Comparison of ENCODE assay signal across 13 cellular contexts in the genomic region with DNA sequence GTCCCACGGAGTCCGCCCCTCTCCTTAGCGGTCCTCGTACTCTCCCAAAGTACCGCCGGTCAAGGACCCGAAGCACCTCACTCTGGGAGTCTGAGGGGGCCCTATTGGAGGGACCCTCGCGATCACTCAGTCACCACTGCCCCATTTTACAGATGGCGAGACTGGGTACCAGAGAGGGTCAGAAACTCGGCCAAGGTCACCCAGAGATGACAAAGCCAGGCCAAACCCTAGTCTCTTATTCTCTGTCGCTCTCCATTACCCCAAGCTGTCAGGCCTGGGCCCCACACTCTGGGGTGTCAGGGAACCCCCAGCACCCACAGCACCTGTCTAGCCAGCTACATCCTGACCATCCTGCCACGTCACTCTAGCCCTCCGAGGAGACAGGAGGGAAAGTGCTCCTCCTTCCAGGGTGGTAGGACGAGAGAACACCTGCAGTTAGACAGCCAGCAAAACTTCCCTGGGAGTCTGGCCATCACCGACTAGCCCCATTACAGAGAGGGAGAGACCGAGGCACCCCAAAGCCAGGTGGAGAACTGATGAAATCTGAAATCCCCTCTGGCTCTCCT. TPM values are rescaled to one million over a fixed set of nuclear protein-coding genes. Genes with fewer than 3 reads are reported as not detected.
A peak's percentile ranks its signal among the peaks of the same experiment; 100 is the strongest.
DNase-seq lines count a peak whose midpoint lies in the region; ATAC-seq and TF ChIP-seq lines count a peak whose summit lies in the region.
"Had no signal": no experiment of that assay in that cellular context is flagged by ENCODE, and none has a peak within 500 bp of the region (broad histone marks: within the 10 kb centered on the region; RNA-seq: fewer than 3 reads in every experiment).

No MANE protein-coding gene starts in this region.

- H4K20me1 ChIP-seq in hepatocyte (ENCODE audit: insufficient read depth, poor library complexity, severe bottlenecking), result no peaks in the 10 kb centered on the region

- WGBS in hepatocyte (ENCODE audit: low lambda C conversion rate, missing lambda C conversion rate), result 51% methylated on average over 14 of the region's 17 CpGs

- H3K9me3 Mint-ChIP-seq in activated naive CD4-positive, alpha-beta T cell treated with anti-CD3 and anti-CD28 coated beads, Interleukin-2, amount 10 ng/mL, durations not matched to agents 7 days and 5 days, result no peaks in the 10 kb centered on the region
- H3K9me3 Mint-ChIP-seq in WTC11, result no peaks in the 10 kb centered on the region
- H3K9me3 Mint-ChIP-seq in stimulated activated effector memory CD8-positive, alpha-beta T cell treated with anti-CD3 and anti-CD28 coated beads, Interleukin-12 subunit alpha, Interleukin-12 subunit beta, amount 100 ng/mL, for 72 hours, result no peaks in the 10 kb centered on the region

- no peaks in the 10 kb centered on the region for H3K79me2 ChIP-seq in hepatocyte

- no peaks in the 10 kb centered on the region for H3K4me1 ChIP-seq in hepatocyte (ENCODE audit: insufficient read depth)

- no peaks in the 10 kb centered on the region for H3K9me3 ChIP-seq in hepatocyte (ENCODE audit: low read depth)

- no peak; the same call in none of the 2 replicates for ATAC-seq in WTC11
- ATAC-seq in stimulated activated effector memory CD8-positive, alpha-beta T cell treated with anti-CD3 and anti-CD28 coated beads, Interleukin-12 subunit alpha, Interleukin-12 subunit beta, amount 100 ng/mL, for 72 hours, result no peak
- no peak for ATAC-seq in HG03565 (IDR thresholded peaks at IDR 0.05; ENCODE audit: unreplicated experiment)
- no peak for ATAC-seq in GM19455 (IDR thresholded peaks at IDR 0.05; ENCODE audit: unreplicated experiment)
- ATAC-seq: Panc1 had no signal

- H3K36me3 Mint-ChIP-seq in activated naive CD4-positive, alpha-beta T cell treated with anti-CD3 and anti-CD28 coated beads, Interleukin-2, amount 10 ng/mL, durations not matched to agents 7 days and 5 days, result no peaks in the 10 kb centered on the region
- no peaks in the 10 kb centered on the region for H3K36me3 Mint-ChIP-seq in WTC11
- no peaks in the 10 kb centered on the region for H3K36me3 Mint-ChIP-seq in stimulated activated effector memory CD8-positive, alpha-beta T cell treated with anti-CD3 and anti-CD28 coated beads, Interleukin-12 subunit alpha, Interleukin-12 subunit beta, amount 100 ng/mL, for 72 hours

- CTCF ChIA-PET in activated naive CD4-positive, alpha-beta T cell treated with anti-CD3 and anti-CD28 coated beads, Interleukin-2, amount 10 ng/mL, durations not matched to agents 7 days and 5 days (lab: Charles Lee), result no interaction called here
- CTCF ChIA-PET in WTC11 (lab: Charles Lee), result interaction anchor here (0.6 kb wide), 1 partner anchor 40 kb away, joined by 3 read pairs; no protein-coding TSS in a partner anchor

- peak overlapping the region; percentile 26 for H3K27ac Mint-ChIP-seq in activated naive CD4-positive, alpha-beta T cell treated with anti-CD3 and anti-CD28 coated beads, Interleukin-2, amount 10 ng/mL, durations not matched to agents 7 days and 5 days
- no peak overlapping the region for H3K27ac Mint-ChIP-seq in WTC11
- no peak overlapping the region for H3K27ac Mint-ChIP-seq in stimulated activated effector memory CD8-positive, alpha-beta T cell treated with anti-CD3 and anti-CD28 coated beads, Interleukin-12 subunit alpha, Interleukin-12 subunit beta, amount 100 ng/mL, for 72 hours

- peak overlapping the region; percentile 99 for H3K4me2 ChIP-seq in hepatocyte

- DNase-seq in activated naive CD4-positive, alpha-beta T cell treated with anti-CD3 and anti-CD28 coated beads, Interleukin-2, amount 10 ng/mL, durations not matched to agents 7 days and 5 days, result no peak
- no peak for DNase-seq in activated naive CD4-positive, alpha-beta T cell treated with Interleukin-2 at 50 U/mL for 16 hours
- no peak for DNase-seq in WTC11 (ENCODE audit: low spot score)
- DNase-seq in hepatocyte (ENCODE audit: low spot score), result no peak
- no peak for DNase-seq in stimulated activated effector memory CD8-positive, alpha-beta T cell treated with anti-CD3 and anti-CD28 coated beads, Interleukin-12 subunit alpha, Interleukin-12 subunit beta, amount 100 ng/mL, for 72 hours (ENCODE audit: low spot score in 2 of 2)
- DNase-seq in NCI-H2227 (lab: John Stamatoyannopoulos, UW; ENCODE audit: unreplicated experiment), result no peak

- H3K4me1 Mint-ChIP-seq in activated naive CD4-positive, alpha-beta T cell treated with anti-CD3 and anti-CD28 coated beads, Interleukin-2, amount 10 ng/mL, durations not matched to agents 7 days and 5 days, result peaks cover 16% of the 10 kb centered on the region
- peaks cover 22% of the 10 kb centered on the region for H3K4me1 Mint-ChIP-seq in WTC11
- H3K4me1 Mint-ChIP-seq in stimulated activated effector memory CD8-positive, alpha-beta T cell treated with anti-CD3 and anti-CD28 coated beads, Interleukin-12 subunit alpha, Interleukin-12 subunit beta, amount 100 ng/mL, for 72 hours, result peaks cover 30% of the 10 kb centered on the region

- H3K4me3 ChIP-seq in hepatocyte, result peak overlapping the region; percentile 45

- H2AFZ ChIP-seq in hepatocyte, result no peak overlapping the region

- POLR2A ChIA-PET in WTC11 (lab: Charles Lee), result no interaction called here

- H3K9me2 ChIP-seq in hepatocyte (replicated peaks; ENCODE audit: insufficient read depth), result no peaks in the 10 kb centered on the region

- no peaks in the 10 kb centered on the region for H3K36me3 ChIP-seq in hepatocyte (replicated peaks; ENCODE audit: insufficient read depth, low read depth)

- H3K4me3 Mint-ChIP-seq in activated naive CD4-positive, alpha-beta T cell treated with anti-CD3 and anti-CD28 coated beads, Interleukin-2, amount 10 ng/mL, durations not matched to agents 7 days and 5 days, result peak overlapping the region; percentile 58
- peak overlapping the region; percentile 63 for H3K4me3 Mint-ChIP-seq in WTC11
- H3K4me3 Mint-ChIP-seq in stimulated activated effector memory CD8-positive, alpha-beta T cell treated with anti-CD3 and anti-CD28 coated beads, Interleukin-12 subunit alpha, Interleukin-12 subunit beta, amount 100 ng/mL, for 72 hours, result peak overlapping the region; percentile 60

- no peak for TF ChIP-seq CTCF in WTC11 (IDR thresholded peaks at IDR 0.05)
- no peak for TF ChIP-seq CTCF in hepatocyte (IDR thresholded peaks at IDR 0.05; ENCODE audit: poor library complexity)

- H3K27me3 ChIP-seq in hepatocyte, result peaks cover 34% of the 10 kb centered on the region

- peaks cover 95% of the 10 kb centered on the region for H3K27me3 Mint-ChIP-seq in activated naive CD4-positive, alpha-beta T cell treated with anti-CD3 and anti-CD28 coated beads, Interleukin-2, amount 10 ng/mL, durations not matched to agents 7 days and 5 days
- peaks cover 82% of the 10 kb centered on the region for H3K27me3 Mint-ChIP-seq in WTC11 (ENCODE audit: low read depth)

- no peak overlapping the region for H3K27ac ChIP-seq in hepatocyte
- H3K27ac ChIP-seq: VCaP had no signal

TF ChIP-seq in WTC11, 78 proteins besides CTCF, POLR2A, EP300 and RAD21:
- TF ChIP-seq SP1 (CRISPR knock-in tag; conservative IDR thresholded peaks at IDR 0.05) (peak; percentile 35; the same call in 1 of the 2 replicates), TEAD1 (CRISPR knock-in tag; IDR thresholded peaks at IDR 0.05) (no peak), CBFB (CRISPR knock-in tag; IDR thresholded peaks at IDR 0.05; ENCODE audit: low read depth) (no peak)

RNA-seq across cellular contexts. Expression of a gene that starts 1.4 kb away (rescaled TPM):
- total RNA-seq in WTC11 (2021), result 3.1 to 3.3 TPM (median 3.2 TPM) in 3 replicates
- 0.24 and 0.50 TPM in 2 replicates for total RNA-seq in hepatocyte
- 0.08 and 0.30 TPM in 2 replicates for polyA plus RNA-seq in hepatocyte
- total RNA-seq: pulmonary artery endothelial cell had no signal
- polyA plus RNA-seq: esophagus, keratinocyte had no signal

RNA-seq across cellular contexts. Expression of a gene that starts 11.5 kb away (rescaled TPM):
- total RNA-seq in WTC11 (2021) (5.7 to 10.3 TPM (median 7.7 TPM) in 3 replicates), hepatocyte (92.4 and 98.9 TPM in 2 replicates)
- polyA plus RNA-seq in hepatocyte, result 169 and 171 TPM in 2 replicates

RNA-seq across cellular contexts. Expression of a gene that starts 49.8 kb away (rescaled TPM):
- 399 to 507 TPM (median 489 TPM) in 3 replicates for total RNA-seq in WTC11 (2021)
- total RNA-seq in hepatocyte, result 432 and 433 TPM in 2 replicates
- polyA plus RNA-seq in hepatocyte, result 42.3 and 50.1 TPM in 2 replicates
